ENCODE assay signal across 29 cellular contexts in the genomic region with DNA sequence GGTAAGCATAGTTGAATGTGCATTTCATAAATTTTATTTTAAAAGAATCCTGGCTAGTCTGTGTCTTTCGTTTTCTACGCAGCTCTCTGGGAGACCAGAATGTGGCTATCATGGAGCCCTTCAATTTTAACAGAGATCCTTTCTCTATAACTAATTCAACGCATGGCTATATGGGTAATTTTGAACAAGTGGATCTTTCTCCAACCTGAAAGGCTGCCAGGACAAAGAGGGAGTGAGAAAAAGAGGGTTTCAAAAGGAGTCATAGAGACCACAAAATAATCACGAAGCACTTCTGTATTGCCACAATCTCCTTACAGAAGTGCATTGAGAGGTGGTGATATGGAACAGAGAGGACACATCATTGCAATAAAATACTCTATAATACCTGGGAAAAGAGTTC. TPM values are rescaled to one million over a fixed set of nuclear protein-coding genes. Genes with fewer than 3 reads are reported as not detected.
"Had no signal": no experiment of that assay in that cellular context is flagged by ENCODE, and none has a peak within 500 bp of the region (broad histone marks: within the 10 kb centered on the region; RNA-seq: fewer than 3 reads in every experiment).

No MANE protein-coding gene starts in this region.

- H3K36me3 Mint-ChIP-seq: activated CD4-positive, alpha-beta memory T cell treated with anti-CD3 and anti-CD28 coated beads for 36 hours; activated CD8-positive, alpha-beta memory T cell treated with anti-CD3 and anti-CD28 coated beads, Interleukin-2, amount 10 ng/mL, durations not matched to agents 7 days and 5 days; activated naive CD4-positive, alpha-beta T cell treated with anti-CD3 and anti-CD28 coated beads, Interleukin-2, amount 10 ng/mL, durations not matched to agents 7 days and 5 days; activated naive CD4-positive, alpha-beta T cell treated with anti-CD3 and anti-CD28 coated beads, Interleukin-2, amount 50 U/mL, for 72 hours; activated naive CD8-positive, alpha-beta T cell treated with anti-CD3 and anti-CD28 coated beads, Interleukin-2, amount 10 ng/mL, durations not matched to agents 7 days and 5 days had no signal

- ATAC-seq: activated CD4-positive, alpha-beta T cell treated with anti-CD3 and anti-CD28 coated beads for 36 hours; activated CD8-positive, alpha-beta memory T cell treated with anti-CD3 and anti-CD28 coated beads, Interleukin-2, amount 10 ng/mL, durations not matched to agents 7 days and 5 days; activated CD8-positive, alpha-beta T cell treated with anti-CD3 and anti-CD28 coated beads, Interleukin-2, amount 10 ng/mL, durations not matched to agents 7 days and 5 days; activated naive CD4-positive, alpha-beta T cell treated with anti-CD3 and anti-CD28 coated beads, Interleukin-2, amount 50 U/mL, for 72 hours; effector memory CD8-positive, alpha-beta T cell; foreskin keratinocyte; gastrocnemius medialis; heart right ventricle; T-helper 17 cell had no signal

- H3K27ac Mint-ChIP-seq: activated CD4-positive, alpha-beta memory T cell treated with anti-CD3 and anti-CD28 coated beads for 36 hours; activated CD4-positive, alpha-beta T cell treated with anti-CD3 and anti-CD28 coated beads for 36 hours; activated CD4-positive, alpha-beta T cell treated with anti-CD3 and anti-CD28 coated beads, Interleukin-2, amount 10 ng/mL, durations not matched to agents 24 days and 14 days; activated CD8-positive, alpha-beta memory T cell treated with anti-CD3 and anti-CD28 coated beads, Interleukin-2, amount 10 ng/mL, durations not matched to agents 7 days and 5 days; activated CD8-positive, alpha-beta T cell treated with anti-CD3 and anti-CD28 coated beads, Interleukin-2, amount 10 ng/mL, durations not matched to agents 7 days and 5 days; activated naive CD4-positive, alpha-beta T cell treated with anti-CD3 and anti-CD28 coated beads, Interleukin-2, amount 10 ng/mL, durations not matched to agents 7 days and 5 days; activated naive CD4-positive, alpha-beta T cell treated with anti-CD3 and anti-CD28 coated beads, Interleukin-2, amount 50 U/mL, for 72 hours; activated naive CD8-positive, alpha-beta T cell treated with anti-CD3 and anti-CD28 coated beads, Interleukin-2, amount 10 ng/mL, durations not matched to agents 7 days and 5 days; activated T-helper 1 cell treated with anti-CD3 and anti-CD28 coated beads, Interleukin-12 subunit alpha, Interleukin-12 subunit beta, Interleukin-2, Interleukin-4 antibody, amounts not matched to agents 30 ng/mL and 10 ng/mL and 1 ng/mL, durations not matched to agents 14 hours and 24 hours and 36 hours; activated T-helper 2 cell treated with anti-CD3 and anti-CD28 coated beads, Interferon-gamma antibody, Interleukin-2, Interleukin-4, amounts not matched to agents 10 μg/mL and 5 μg/mL and 100 μg/mL, durations not matched to agents 14 hours and 24 hours and 36 hours; dendritic cell treated with granulocyte-macrophage colony-stimulating factor and Interleukin-4, amounts not matched to agents 40 ng/mL and 50 ng/mL, for 4 days; effector memory CD8-positive, alpha-beta T cell; T-helper 17 cell; T-helper 2 cell treated with Interferon-gamma antibody and Interleukin-4, amounts not matched to agents 5 μg/mL and 100 μg/mL, for 36 hours had no signal

- H3K9me3 Mint-ChIP-seq: activated naive CD8-positive, alpha-beta T cell treated with anti-CD3 and anti-CD28 coated beads, Interleukin-2, amount 10 ng/mL, durations not matched to agents 7 days and 5 days; activated T-helper 2 cell treated with anti-CD3 and anti-CD28 coated beads, Interferon-gamma antibody, Interleukin-2, Interleukin-4, amounts not matched to agents 10 μg/mL and 5 μg/mL and 100 μg/mL, durations not matched to agents 14 hours and 24 hours and 36 hours; dendritic cell treated with granulocyte-macrophage colony-stimulating factor and Interleukin-4, amounts not matched to agents 40 ng/mL and 50 ng/mL, for 4 days had no signal

- H3K4me1 Mint-ChIP-seq: activated CD4-positive, alpha-beta T cell treated with anti-CD3 and anti-CD28 coated beads for 36 hours; activated CD4-positive, alpha-beta T cell treated with anti-CD3 and anti-CD28 coated beads, Interleukin-2, amount 10 ng/mL, durations not matched to agents 24 days and 14 days; activated CD8-positive, alpha-beta memory T cell treated with anti-CD3 and anti-CD28 coated beads, Interleukin-2, amount 10 ng/mL, durations not matched to agents 7 days and 5 days; activated naive CD4-positive, alpha-beta T cell treated with anti-CD3 and anti-CD28 coated beads, Interleukin-2, amount 10 ng/mL, durations not matched to agents 7 days and 5 days; activated naive CD8-positive, alpha-beta T cell treated with anti-CD3 and anti-CD28 coated beads, Interleukin-2, amount 10 ng/mL, durations not matched to agents 7 days and 5 days; central memory CD8-positive, alpha-beta T cell; T-helper 17 cell had no signal

- DNase-seq: activated CD4-positive, alpha-beta memory T cell treated with anti-CD3 and anti-CD28 coated beads for 36 hours; activated CD4-positive, alpha-beta T cell treated with anti-CD3 and anti-CD28 coated beads for 36 hours; activated CD4-positive, alpha-beta T cell treated with anti-CD3 and anti-CD28 coated beads, Interleukin-2, amount 10 ng/mL, durations not matched to agents 24 days and 14 days; activated CD4-positive, CD25-positive, alpha-beta regulatory T cell; activated CD4-positive, CD25-positive, alpha-beta regulatory T cell treated with anti-CD3 and anti-CD28 coated beads, Interleukin-2, amount 50 U/mL, for 72 hours; activated CD8-positive, alpha-beta memory T cell treated with anti-CD3 and anti-CD28 coated beads, Interleukin-2, amount 10 ng/mL, durations not matched to agents 7 days and 5 days; activated CD8-positive, alpha-beta memory T cell treated with anti-CD3 and anti-CD28 coated beads, Interleukin-2, amount 50 U/mL, for 4 hours; activated CD8-positive, alpha-beta T cell treated with anti-CD3 and anti-CD28 coated beads, Interleukin-2, amount 10 ng/mL, durations not matched to agents 7 days and 5 days; activated effector memory CD4-positive, alpha-beta T cell treated with anti-CD3 and anti-CD28 coated beads, Interleukin-2, amount 50 U/mL, for 16 hours; activated naive CD4-positive, alpha-beta T cell; activated naive CD4-positive, alpha-beta T cell treated with anti-CD3 and anti-CD28 coated beads, Interleukin-2, amount 10 ng/mL, durations not matched to agents 7 days and 5 days; activated naive CD8-positive, alpha-beta T cell treated with anti-CD3 and anti-CD28 coated beads, Interleukin-2, amount 10 ng/mL, durations not matched to agents 7 days and 5 days; activated T-cell treated with anti-CD3 and anti-CD28 coated beads, Interleukin-2, amount 50 U/mL, for 1 hour; activated T-cell treated with anti-CD3 and anti-CD28 coated beads, Interleukin-2, amount 50 U/mL, for 48 hours; brain microvascular endothelial cell; effector CD4-positive, alpha-beta T cell; effector memory CD8-positive, alpha-beta T cell; erythroblast; foreskin keratinocyte; gastrocnemius medialis; heart right ventricle; T-helper 1 cell; T-helper 17 cell had no signal

- H3K27me3 Mint-ChIP-seq: activated CD4-positive, alpha-beta memory T cell treated with anti-CD3 and anti-CD28 coated beads for 36 hours; activated CD4-positive, alpha-beta T cell treated with anti-CD3 and anti-CD28 coated beads for 36 hours; activated CD4-positive, alpha-beta T cell treated with anti-CD3 and anti-CD28 coated beads, Interleukin-2, amount 10 ng/mL, durations not matched to agents 24 days and 14 days; activated CD8-positive, alpha-beta memory T cell treated with anti-CD3 and anti-CD28 coated beads, Interleukin-2, amount 10 ng/mL, durations not matched to agents 7 days and 5 days; activated naive CD4-positive, alpha-beta T cell treated with anti-CD3 and anti-CD28 coated beads, Interleukin-2, amount 10 ng/mL, durations not matched to agents 7 days and 5 days; activated naive CD8-positive, alpha-beta T cell treated with anti-CD3 and anti-CD28 coated beads, Interleukin-2, amount 10 ng/mL, durations not matched to agents 7 days and 5 days; central memory CD8-positive, alpha-beta T cell; effector memory CD8-positive, alpha-beta T cell; T-helper 17 cell had no signal

- H3K4me3 Mint-ChIP-seq: activated CD4-positive, alpha-beta memory T cell treated with anti-CD3 and anti-CD28 coated beads for 36 hours; activated CD4-positive, alpha-beta T cell treated with anti-CD3 and anti-CD28 coated beads for 36 hours; activated CD4-positive, alpha-beta T cell treated with anti-CD3 and anti-CD28 coated beads, Interleukin-2, amount 10 ng/mL, durations not matched to agents 24 days and 14 days; activated CD8-positive, alpha-beta memory T cell treated with anti-CD3 and anti-CD28 coated beads, Interleukin-2, amount 10 ng/mL, durations not matched to agents 7 days and 5 days; activated CD8-positive, alpha-beta T cell treated with anti-CD3 and anti-CD28 coated beads, Interleukin-2, amount 10 ng/mL, durations not matched to agents 7 days and 5 days; activated naive CD4-positive, alpha-beta T cell treated with anti-CD3 and anti-CD28 coated beads, Interleukin-2, amount 10 ng/mL, durations not matched to agents 7 days and 5 days; activated naive CD8-positive, alpha-beta T cell treated with anti-CD3 and anti-CD28 coated beads, Interleukin-2, amount 10 ng/mL, durations not matched to agents 7 days and 5 days; activated T-helper 1 cell treated with anti-CD3 and anti-CD28 coated beads, Interleukin-12 subunit alpha, Interleukin-12 subunit beta, Interleukin-2, Interleukin-4 antibody, amounts not matched to agents 30 ng/mL and 10 ng/mL and 1 ng/mL, durations not matched to agents 14 hours and 24 hours and 36 hours; central memory CD8-positive, alpha-beta T cell; dendritic cell treated with granulocyte-macrophage colony-stimulating factor and Interleukin-4, amounts not matched to agents 40 ng/mL and 50 ng/mL, for 4 days; effector memory CD8-positive, alpha-beta T cell; T-helper 17 cell; T-helper 2 cell treated with Interferon-gamma antibody and Interleukin-4, amounts not matched to agents 5 μg/mL and 100 μg/mL, for 36 hours had no signal

RNA-seq across cellular contexts. Expression of a gene that starts 21.7 kb away (rescaled TPM):
- total RNA-seq: activated CD4-positive, alpha-beta memory T cell treated with anti-CD3 and anti-CD28 coated beads for 36 hours; activated CD4-positive, alpha-beta T cell treated with anti-CD3 and anti-CD28 coated beads for 36 hours; activated naive CD8-positive, alpha-beta T cell treated with anti-CD3 and anti-CD28 coated beads, Interleukin-2, amount 10 ng/mL, durations not matched to agents 7 days and 5 days; activated T-helper 2 cell treated with anti-CD3 and anti-CD28 coated beads, Interferon-gamma antibody, Interleukin-2, Interleukin-4, amounts not matched to agents 10 μg/mL and 5 μg/mL and 100 μg/mL, durations not matched to agents 14 hours and 24 hours and 36 hours had no signal
